ENCODE assay signal across 17 cellular contexts in genomic region chr11:96004862-96005261, GRCh38.
"Had no signal": no experiment of that assay in that cellular context is flagged by ENCODE, and none has a peak within 500 bp of the region (broad histone marks: within the 10 kb centered on the region; RNA-seq: fewer than 3 reads in every experiment).

No MANE protein-coding gene starts in this region.

- FAIRE-seq: colon, endothelial cell of umbilical vein, keratinocyte had no signal

- H3K27ac Mint-ChIP-seq: immature natural killer cell had no signal

- H3K9me3 Mint-ChIP-seq: immature natural killer cell had no signal

- DNase-seq: dermis blood vessel endothelial cell; dorsolateral prefrontal cortex; effector CD4-positive, alpha-beta T cell; effector memory CD4-positive, alpha-beta T cell; foreskin keratinocyte; heart left ventricle; hypothalamus; immature natural killer cell; left cardiac atrium; left lung; left ventricle myocardium superior; lower lobe of right lung; mesenchymal stem cell; midbrain had no signal

- H3K4me3 Mint-ChIP-seq: immature natural killer cell had no signal
